3 cellular contexts compared by ENCODE assay signal in the genomic region with DNA sequence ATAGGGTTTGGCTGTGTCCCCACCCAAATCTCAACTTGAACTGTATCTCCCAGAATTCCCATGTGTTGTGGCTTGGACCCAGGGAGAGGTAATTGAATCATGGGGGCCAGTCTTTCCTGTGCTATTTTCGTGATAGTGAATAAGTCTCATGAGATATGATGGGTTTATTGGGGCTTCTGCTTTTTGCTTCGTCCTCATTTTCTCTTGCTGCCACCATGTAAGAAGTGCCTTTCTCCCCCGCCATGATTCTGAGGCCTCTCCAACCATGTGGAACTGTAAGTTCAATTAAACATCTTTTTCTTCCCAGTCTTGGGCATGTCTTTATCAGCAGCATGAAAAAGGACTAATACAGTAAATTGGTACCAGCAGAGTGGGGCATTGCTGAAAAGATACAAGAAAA. TPM values are rescaled to one million over a fixed set of nuclear protein-coding genes. Genes with fewer than 3 reads are reported as not detected.
"Had no signal": no experiment of that assay in that cellular context is flagged by ENCODE, and none has a peak within 500 bp of the region (broad histone marks: within the 10 kb centered on the region; RNA-seq: fewer than 3 reads in every experiment).

No MANE protein-coding gene starts in this region.

RNA-seq across cellular contexts. Expression of a gene that starts 34.0 kb away (rescaled TPM):
- total RNA-seq: HT-29, SK-MEL-5 had no signal
- polyA plus RNA-seq: SK-N-SH had no signal
